14 cellular contexts compared by ENCODE assay signal in the genomic region with DNA sequence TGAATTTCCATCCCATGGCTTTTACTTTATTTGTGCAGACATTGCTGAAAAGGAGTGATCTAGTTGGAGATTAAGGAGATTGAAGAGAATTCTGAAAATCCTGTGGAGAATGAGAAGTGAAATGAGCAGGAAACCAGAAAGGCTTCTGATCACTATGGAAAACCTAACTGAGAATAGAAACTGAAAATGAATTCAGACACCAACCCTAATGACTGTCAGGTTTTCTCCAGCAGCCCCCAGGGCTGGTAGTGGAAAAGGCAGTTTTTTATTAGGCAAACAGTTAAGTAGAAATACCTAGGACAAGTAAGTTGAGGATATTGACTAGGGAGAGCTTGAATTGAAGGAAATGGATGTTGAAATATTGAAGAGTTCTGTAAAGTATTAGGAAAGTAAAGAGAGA. TPM values are rescaled to one million over a fixed set of nuclear protein-coding genes. Genes with fewer than 3 reads are reported as not detected.
DNase-seq lines count a peak whose midpoint lies in the region; ATAC-seq lines count a peak whose summit lies in the region.
"Had no signal": no experiment of that assay in that cellular context is flagged by ENCODE, and none has a peak within 500 bp of the region (broad histone marks: within the 10 kb centered on the region; RNA-seq: fewer than 3 reads in every experiment).

No MANE protein-coding gene starts in this region.

- peak overlapping the region; percentile 10 for H3K27ac Mint-ChIP-seq in activated naive CD8-positive, alpha-beta T cell treated with anti-CD3 and anti-CD28 coated beads for 36 hours
- H3K27ac Mint-ChIP-seq in activated T-helper 2 cell treated with anti-CD3 and anti-CD28 coated beads, Interferon-gamma antibody, Interleukin-2, Interleukin-4, amounts not matched to agents 10 μg/mL and 5 μg/mL and 100 μg/mL, durations not matched to agents 14 hours and 24 hours and 36 hours = no peak overlapping the region

- H3K36me3 Mint-ChIP-seq in activated naive CD8-positive, alpha-beta T cell treated with anti-CD3 and anti-CD28 coated beads for 36 hours = peaks cover 2% of the 10 kb centered on the region
- no peaks in the 10 kb centered on the region for H3K36me3 Mint-ChIP-seq in activated T-helper 2 cell treated with anti-CD3 and anti-CD28 coated beads, Interferon-gamma antibody, Interleukin-2, Interleukin-4, amounts not matched to agents 10 μg/mL and 5 μg/mL and 100 μg/mL, durations not matched to agents 14 hours and 24 hours and 36 hours (ENCODE audit: low read depth)

- H3K9me3 Mint-ChIP-seq in activated naive CD8-positive, alpha-beta T cell treated with anti-CD3 and anti-CD28 coated beads for 36 hours = no peaks in the 10 kb centered on the region
- no peaks in the 10 kb centered on the region for H3K9me3 Mint-ChIP-seq in activated T-helper 2 cell treated with anti-CD3 and anti-CD28 coated beads, Interferon-gamma antibody, Interleukin-2, Interleukin-4, amounts not matched to agents 10 μg/mL and 5 μg/mL and 100 μg/mL, durations not matched to agents 14 hours and 24 hours and 36 hours

- intact Hi-C loops in activated T-helper 2 cell treated with anti-CD3 and anti-CD28 coated beads, Interferon-gamma antibody, Interleukin-2, Interleukin-4, amounts not matched to agents 10 μg/mL and 5 μg/mL and 100 μg/mL, durations not matched to agents 14 hours and 24 hours and 36 hours (cut with micrococcal nuclease) = no loop called here

- peaks cover 8% of the 10 kb centered on the region for H3K4me1 Mint-ChIP-seq in activated naive CD8-positive, alpha-beta T cell treated with anti-CD3 and anti-CD28 coated beads for 36 hours
- H3K4me1 Mint-ChIP-seq in activated T-helper 2 cell treated with anti-CD3 and anti-CD28 coated beads, Interferon-gamma antibody, Interleukin-2, Interleukin-4, amounts not matched to agents 10 μg/mL and 5 μg/mL and 100 μg/mL, durations not matched to agents 14 hours and 24 hours and 36 hours (ENCODE audit: low read depth) = peaks cover 7% of the 10 kb centered on the region

- no peak for DNase-seq in activated naive CD8-positive, alpha-beta T cell treated with anti-CD3 and anti-CD28 coated beads for 36 hours
- DNase-seq in NCI-H526 treated with DMSO at 0.1 percent for 48 hours (lab: John Stamatoyannopoulos, UW) (no peak), hypothalamus (lab: John Stamatoyannopoulos, UW) (no peak), NCI-H2171 (lab: John Stamatoyannopoulos, UW) (no peak)
- no peak for DNase-seq in activated T-helper 2 cell treated with anti-CD3 and anti-CD28 coated beads, Interferon-gamma antibody, Interleukin-2, Interleukin-4, amounts not matched to agents 10 μg/mL and 5 μg/mL and 100 μg/mL, durations not matched to agents 14 hours and 24 hours and 36 hours (ENCODE audit: low spot score)
- DNase-seq: activated effector memory CD4-positive, alpha-beta T cell treated with anti-CD3 and anti-CD28 coated beads, Interleukin-2, amount 50 U/mL, for 16 hours; aorta; COR-L47; left ventricle myocardium inferior; NCI-H2029; NCI-H510A treated with DMSO at 0.1 percent for 48 hours had no signal

- ATAC-seq in GM18858 (IDR thresholded peaks at IDR 0.05; ENCODE audit: unreplicated experiment) = peak; percentile 82
- ATAC-seq in GM19452 (IDR thresholded peaks at IDR 0.05; ENCODE audit: unreplicated experiment) = peak; percentile 71
- ATAC-seq in HG02973 (IDR thresholded peaks at IDR 0.05; ENCODE audit: unreplicated experiment) = peak; percentile 78

- no peak overlapping the region for H3K4me3 Mint-ChIP-seq in activated naive CD8-positive, alpha-beta T cell treated with anti-CD3 and anti-CD28 coated beads for 36 hours
- H3K4me3 Mint-ChIP-seq in activated T-helper 2 cell treated with anti-CD3 and anti-CD28 coated beads, Interferon-gamma antibody, Interleukin-2, Interleukin-4, amounts not matched to agents 10 μg/mL and 5 μg/mL and 100 μg/mL, durations not matched to agents 14 hours and 24 hours and 36 hours (ENCODE audit: low read depth) = no peak overlapping the region

- peaks cover 3% of the 10 kb centered on the region for H3K27me3 Mint-ChIP-seq in activated naive CD8-positive, alpha-beta T cell treated with anti-CD3 and anti-CD28 coated beads for 36 hours
- no peaks in the 10 kb centered on the region for H3K27me3 Mint-ChIP-seq in activated T-helper 2 cell treated with anti-CD3 and anti-CD28 coated beads, Interferon-gamma antibody, Interleukin-2, Interleukin-4, amounts not matched to agents 10 μg/mL and 5 μg/mL and 100 μg/mL, durations not matched to agents 14 hours and 24 hours and 36 hours (ENCODE audit: low read depth)

RNA-seq across cellular contexts. Expression of a gene that starts 14.7 kb away (rescaled TPM):
- 10 to 100 TPM; 19.4 to 19.6 TPM for total RNA-seq in activated naive CD8-positive, alpha-beta T cell treated with anti-CD3 and anti-CD28 coated beads for 36 hours
- 17.6 TPM in 2 replicates for total RNA-seq in activated T-helper 2 cell treated with anti-CD3 and anti-CD28 coated beads, Interferon-gamma antibody, Interleukin-2, Interleukin-4, amounts not matched to agents 10 μg/mL and 5 μg/mL and 100 μg/mL, durations not matched to agents 14 hours and 24 hours and 36 hours
